In genomic region chr2:37798315-37799005, GRCh38 we compare ENCODE assay signal across 17 cellular contexts.
DNase-seq lines count a peak whose midpoint lies in the region; ATAC-seq and TF ChIP-seq lines count a peak whose summit lies in the region.
"Had no signal": no experiment of that assay in that cellular context is flagged by ENCODE, and none has a peak within 500 bp of the region (broad histone marks: within the 10 kb centered on the region; RNA-seq: fewer than 3 reads in every experiment).

No MANE protein-coding gene starts in this region.

- H3K27ac ChIP-seq in thyroid gland: no peak overlapping the region
- H3K27ac ChIP-seq: heart left ventricle, SK-N-MC had no signal

- H3K4me3 Mint-ChIP-seq in CD14-positive monocyte (peak overlapping the region in 1 of 2 donors; percentile 20), HFFc6 (no peak overlapping the region), nephron (no peak overlapping the region)
- H3K4me3 Mint-ChIP-seq: activated naive CD8-positive, alpha-beta T cell treated with anti-CD3 and anti-CD28 coated beads, Interleukin-2, amount 10 ng/mL, durations not matched to agents 7 days and 5 days; CD4-positive, CD25-positive, alpha-beta regulatory T cell; naive thymus-derived CD4-positive, alpha-beta T cell had no signal

- no peaks in the 10 kb centered on the region for H3K36me3 ChIP-seq in thyroid gland
- H3K36me3 ChIP-seq: heart left ventricle had no signal

- TF ChIP-seq CTCF in CD14-positive monocyte (IDR thresholded peaks at IDR 0.05) (no peak), HFFc6 (IDR thresholded peaks at IDR 0.05) (no peak), nephron (IDR thresholded peaks at IDR 0.05; ENCODE audit: unreplicated experiment in 3 of 3) (no peak), thyroid gland (IDR thresholded peaks at IDR 0.05) (no peak)

- no peaks in the 10 kb centered on the region for H3K9me3 ChIP-seq in thyroid gland
- H3K9me3 ChIP-seq: heart left ventricle had no signal

- H3K36me3 Mint-ChIP-seq in CD14-positive monocyte: no peaks in the 10 kb centered on the region
- H3K36me3 Mint-ChIP-seq in HFFc6 (ENCODE audit: low read depth): no peaks in the 10 kb centered on the region
- no peaks in the 10 kb centered on the region for H3K36me3 Mint-ChIP-seq in nephron (ENCODE audit: low read depth)
- H3K36me3 Mint-ChIP-seq: activated naive CD8-positive, alpha-beta T cell treated with anti-CD3 and anti-CD28 coated beads, Interleukin-2, amount 10 ng/mL, durations not matched to agents 7 days and 5 days; CD4-positive, CD25-positive, alpha-beta regulatory T cell; naive thymus-derived CD4-positive, alpha-beta T cell had no signal

- H3K27me3 Mint-ChIP-seq in CD14-positive monocyte (ENCODE audit: low read depth in 3 of 3) (peaks cover 0 to 6% (median 3%) of the 10 kb centered on the region in 3 donors), HFFc6 (ENCODE audit: insufficient read depth) (no peaks in the 10 kb centered on the region; the same call in 1 of the 2 replicates), nephron (ENCODE audit: low read depth) (no peaks in the 10 kb centered on the region)
- H3K27me3 Mint-ChIP-seq: CD4-positive, CD25-positive, alpha-beta regulatory T cell had no signal

- H3K9me3 Mint-ChIP-seq in CD14-positive monocyte: peaks cover 0 to 2% (median 0%) of the 10 kb centered on the region in 7 donors
- no peaks in the 10 kb centered on the region for H3K9me3 Mint-ChIP-seq in HFFc6
- no peaks in the 10 kb centered on the region for H3K9me3 Mint-ChIP-seq in nephron
- H3K9me3 Mint-ChIP-seq: CD4-positive, CD25-positive, alpha-beta regulatory T cell had no signal

- DNase-seq in CD14-positive monocyte (ENCODE audit: low spot score) (no peak), HFFc6 (no peak), SKM-1 treated with dmso at 0.1 percent for 144 hours (lab: John Stamatoyannopoulos, UW; ENCODE audit: unreplicated experiment) (peak; percentile 62), hippocampal formation (lab: John Stamatoyannopoulos, UW) (no peak), thyroid gland (no peak), NCI-H2081 (lab: John Stamatoyannopoulos, UW) (no peak)
- DNase-seq: activated CD8-positive, alpha-beta memory T cell treated with anti-CD3 and anti-CD28 coated beads, Interleukin-2, amount 50 U/mL, for 4 hours; activated naive CD8-positive, alpha-beta T cell treated with anti-CD3 and anti-CD28 coated beads, Interleukin-2, amount 10 ng/mL, durations not matched to agents 7 days and 5 days; CD4-positive, CD25-positive, alpha-beta regulatory T cell; H7; heart left ventricle; naive thymus-derived CD4-positive, alpha-beta T cell; stimulated activated CD4-positive, alpha-beta T cell treated with anti-CD3 and anti-CD28 coated beads, Interleukin-2, amount 100 ng/mL, for 24 hours; stimulated activated CD8-positive, alpha-beta memory T cell treated with anti-CD3 and anti-CD28 coated beads, Interleukin-4, amount 100 ng/mL, for 48 hours had no signal

- H3K4me1 Mint-ChIP-seq in CD14-positive monocyte (peaks cover 39% of the 10 kb centered on the region), HFFc6 (ENCODE audit: low read depth) (peaks cover 94% of the 10 kb centered on the region), nephron (peaks cover 56% of the 10 kb centered on the region)
- H3K4me1 Mint-ChIP-seq: activated naive CD8-positive, alpha-beta T cell treated with anti-CD3 and anti-CD28 coated beads, Interleukin-2, amount 10 ng/mL, durations not matched to agents 7 days and 5 days; CD4-positive, CD25-positive, alpha-beta regulatory T cell had no signal

- H3K4me3 ChIP-seq in thyroid gland (replicated peaks in 1 of 3): no peak overlapping the region
- H3K4me3 ChIP-seq: heart left ventricle, SK-N-MC had no signal

- peaks cover 7 to 44% of the 10 kb centered on the region in 2 donors for H3K4me1 ChIP-seq in thyroid gland

- TF ChIP-seq POLR2A in thyroid gland (IDR thresholded peaks at IDR 0.05): no peak

- ATAC-seq in GM18517 (IDR thresholded peaks at IDR 0.05; ENCODE audit: unreplicated experiment): no peak
- ATAC-seq: heart left ventricle; naive thymus-derived CD4-positive, alpha-beta T cell had no signal

- no peaks in the 10 kb centered on the region for H3K27me3 ChIP-seq in thyroid gland
- H3K27me3 ChIP-seq: heart left ventricle had no signal

- intact Hi-C loops in CD14-positive monocyte (cut with micrococcal nuclease) (no loop called here), thyroid gland (cut with DNase I) (no loop called here)

- H3K27ac Mint-ChIP-seq in CD14-positive monocyte: peak overlapping the region; percentile 58 to 90 (median 80)
- H3K27ac Mint-ChIP-seq in HFFc6: peak overlapping the region; percentile 9
- H3K27ac Mint-ChIP-seq in nephron: peak overlapping the region; percentile 40 to 86 (median 65)
- H3K27ac Mint-ChIP-seq: activated naive CD8-positive, alpha-beta T cell treated with anti-CD3 and anti-CD28 coated beads, Interleukin-2, amount 10 ng/mL, durations not matched to agents 7 days and 5 days; CD4-positive, CD25-positive, alpha-beta regulatory T cell; naive thymus-derived CD4-positive, alpha-beta T cell had no signal

Comparison
In these comparisons a context has a peak if more than half of its experiments do, and no peak if none do; other contexts are left out.
1. H3K27ac Mint-ChIP-seq: peak in every context shown above with its lines; median percentile 80 in CD14-positive monocyte; 65 in nephron; 9 in HFFc6.